Comparison of ENCODE assay signal across 1 cellular context in the genomic region with DNA sequence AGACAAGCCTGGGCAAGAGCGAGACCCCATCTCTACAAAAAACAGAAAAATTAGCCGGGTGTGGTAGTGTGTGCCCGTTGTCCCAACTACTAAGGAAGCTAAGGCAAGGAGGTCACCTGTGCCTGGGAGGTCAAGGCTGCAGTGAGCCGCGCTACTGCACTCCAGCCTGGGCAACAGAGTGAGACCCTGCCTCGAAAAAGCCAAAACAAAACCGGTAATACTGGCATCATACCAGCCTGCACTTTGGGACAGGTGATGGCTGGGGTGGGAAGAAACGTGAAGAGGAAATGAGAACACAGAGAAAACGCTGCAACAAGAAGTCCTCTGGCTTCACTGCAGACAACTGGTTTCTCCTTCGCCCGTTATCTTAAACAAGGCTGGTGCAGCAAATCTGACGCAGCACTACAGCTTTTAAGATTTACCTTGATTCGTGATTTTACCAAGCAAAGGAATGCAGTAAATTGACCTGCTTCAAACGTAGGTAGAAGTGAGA.
TF ChIP-seq lines count a peak whose summit lies in the region.

No MANE protein-coding gene starts in this region.

TF ChIP-seq in H1, 55 proteins besides CTCF, POLR2A, EP300 and RAD21:
- TF ChIP-seq CBX8 (IDR thresholded peaks at IDR 0.05; ENCODE audit: borderline replicate concordance, low read depth, low read length), result no peak
- no peak for TF ChIP-seq SP4 (IDR thresholded peaks at IDR 0.05; ENCODE audit: low read length)
- TF ChIP-seq CREB1 (IDR thresholded peaks at IDR 0.05), result no peak
- TF ChIP-seq SUZ12 (IDR thresholded peaks at IDR 0.05; ENCODE audit: low read length), result no peak
- peak; percentile 51; the same call in 1 of the 2 replicates for TF ChIP-seq KDM1A (IDR thresholded peaks at IDR 0.05; ENCODE audit: borderline replicate concordance, low read length)
